ENCODE assay signal across 8 cellular contexts in genomic region chr5:139394123-139394653, GRCh38. TPM values are rescaled to one million over a fixed set of nuclear protein-coding genes. Genes with fewer than 3 reads are reported as not detected.
A peak's percentile ranks its signal among the peaks of the same experiment; 100 is the strongest.
DNase-seq lines count a peak whose midpoint lies in the region; ATAC-seq and TF ChIP-seq lines count a peak whose summit lies in the region.

No MANE protein-coding gene starts in this region.

- H3K4me1 ChIP-seq in cardiac muscle cell (ENCODE audit: low read depth) = no peaks in the 10 kb centered on the region

- peaks cover 45% of the 10 kb centered on the region for H3K4me1 Mint-ChIP-seq in activated T-helper 2 cell treated with anti-CD3 and anti-CD28 coated beads, Interferon-gamma antibody, Interleukin-2, Interleukin-4, amounts not matched to agents 10 μg/mL and 5 μg/mL and 100 μg/mL, durations not matched to agents 14 hours and 24 hours and 36 hours (ENCODE audit: low read depth)

- ATAC-seq in HG03571 (IDR thresholded peaks at IDR 0.05; ENCODE audit: unreplicated experiment) (no peak), GM19328 (IDR thresholded peaks at IDR 0.05; ENCODE audit: unreplicated experiment) (no peak), GM18909 (IDR thresholded peaks at IDR 0.05; ENCODE audit: poor library complexity, unreplicated experiment) (no peak)

- H3K4me3 Mint-ChIP-seq in activated T-helper 2 cell treated with anti-CD3 and anti-CD28 coated beads, Interferon-gamma antibody, Interleukin-2, Interleukin-4, amounts not matched to agents 10 μg/mL and 5 μg/mL and 100 μg/mL, durations not matched to agents 14 hours and 24 hours and 36 hours (ENCODE audit: low read depth) = peak overlapping the region; percentile 96

- TF ChIP-seq CTCF in BJ (IDR thresholded peaks at IDR 0.05; ENCODE audit: insufficient read depth, low read depth, low read length) (peak; percentile 55), cardiac muscle cell (IDR thresholded peaks at IDR 0.05; ENCODE audit: low read depth, low read length) (peak; percentile 62), retinal pigment epithelial cell (conservative IDR thresholded peaks at IDR 0.05; ENCODE audit: low read depth, low read length) (peak; percentile 51)

- peaks cover 58% of the 10 kb centered on the region for H3K36me3 Mint-ChIP-seq in activated T-helper 2 cell treated with anti-CD3 and anti-CD28 coated beads, Interferon-gamma antibody, Interleukin-2, Interleukin-4, amounts not matched to agents 10 μg/mL and 5 μg/mL and 100 μg/mL, durations not matched to agents 14 hours and 24 hours and 36 hours (ENCODE audit: low read depth)

- peaks cover 4% of the 10 kb centered on the region for H3K27me3 ChIP-seq in BJ (ENCODE audit: control insufficient read depth, insufficient read depth, low read length)
- peaks cover 31% of the 10 kb centered on the region for H3K27me3 ChIP-seq in H7 (ENCODE audit: control insufficient read depth, insufficient read depth, low read length)
- peaks cover 11% of the 10 kb centered on the region for H3K27me3 ChIP-seq in cardiac muscle cell

- peak overlapping the region; percentile 35 for H3K27ac ChIP-seq in cardiac muscle cell

- no peaks in the 10 kb centered on the region for H3K27me3 Mint-ChIP-seq in activated T-helper 2 cell treated with anti-CD3 and anti-CD28 coated beads, Interferon-gamma antibody, Interleukin-2, Interleukin-4, amounts not matched to agents 10 μg/mL and 5 μg/mL and 100 μg/mL, durations not matched to agents 14 hours and 24 hours and 36 hours (ENCODE audit: low read depth)

- intact Hi-C loops in activated T-helper 2 cell treated with anti-CD3 and anti-CD28 coated beads, Interferon-gamma antibody, Interleukin-2, Interleukin-4, amounts not matched to agents 10 μg/mL and 5 μg/mL and 100 μg/mL, durations not matched to agents 14 hours and 24 hours and 36 hours (cut with micrococcal nuclease) = loop anchor here (5.0 kb wide), 2 partner anchors 122 to 817 kb away; partner anchors contain the start of gene HSPA9

- CTCF ChIA-PET in BJ (lab: Yijun Ruan, JAX) = interaction anchor here (1.0 kb wide), 1 partner anchor 10 kb away, joined by 3 read pairs; the partner anchor contains the start of gene SPATA24

- H3K4me3 ChIP-seq in BJ (ENCODE audit: low read depth, low read length) (peak overlapping the region; percentile 43), H7 (ENCODE audit: insufficient read depth, low read depth, low read length) (peak overlapping the region; percentile 65), cardiac muscle cell (peak overlapping the region; percentile 32), retinal pigment epithelial cell (ENCODE audit: low read length) (peak overlapping the region; percentile 6)

- no peaks in the 10 kb centered on the region for H3K36me3 ChIP-seq in BJ (ENCODE audit: control insufficient read depth, insufficient read depth, low read length)
- H3K36me3 ChIP-seq in H7 (replicated peaks; ENCODE audit: control insufficient read depth, insufficient read depth, low read length) = no peaks in the 10 kb centered on the region
- H3K36me3 ChIP-seq in cardiac muscle cell = no peaks in the 10 kb centered on the region

- DNase-seq in BJ (ENCODE audit: low read depth) = no peak
- DNase-seq in H7 = peak; percentile 92
- DNase-seq in activated T-helper 2 cell treated with anti-CD3 and anti-CD28 coated beads, Interferon-gamma antibody, Interleukin-2, Interleukin-4, amounts not matched to agents 10 μg/mL and 5 μg/mL and 100 μg/mL, durations not matched to agents 14 hours and 24 hours and 36 hours (ENCODE audit: low spot score) = peak; percentile 54
- peak; percentile 66 to 74 for DNase-seq in cardiac muscle cell (ENCODE audit: low read depth in 1 of 2, low spot score in 1 of 2)
- no peak for DNase-seq in retinal pigment epithelial cell (ENCODE audit: low read depth)

- H3K9me3 Mint-ChIP-seq in activated T-helper 2 cell treated with anti-CD3 and anti-CD28 coated beads, Interferon-gamma antibody, Interleukin-2, Interleukin-4, amounts not matched to agents 10 μg/mL and 5 μg/mL and 100 μg/mL, durations not matched to agents 14 hours and 24 hours and 36 hours = no peaks in the 10 kb centered on the region

- POLR2A ChIA-PET in BJ (lab: Charles Lee) = no interaction called here

- peak overlapping the region; percentile 97 for H3K27ac Mint-ChIP-seq in activated T-helper 2 cell treated with anti-CD3 and anti-CD28 coated beads, Interferon-gamma antibody, Interleukin-2, Interleukin-4, amounts not matched to agents 10 μg/mL and 5 μg/mL and 100 μg/mL, durations not matched to agents 14 hours and 24 hours and 36 hours

- H3K9me3 ChIP-seq in cardiac muscle cell (ENCODE audit: low read depth) = no peaks in the 10 kb centered on the region

RNA-seq across cellular contexts. Expression of gene PROB1, which starts 0.7 kb away (rescaled TPM):
- polyA plus RNA-seq in BJ (2011; rRNA removed) (0.23 and 0.40 TPM in 2 replicates), cardiac muscle cell (15.2 and 20.5 TPM in 2 replicates)
- 0.52 and 0.82 TPM in 2 replicates for polyA minus RNA-seq in BJ (2011; rRNA and poly(A)+ RNA removed)
- total RNA-seq in H7 (2014; rRNA removed; shearing (Covaris generic)) = 1.4 and 1.7 TPM in 2 replicates
- 7.7 and 8.3 TPM in 2 replicates for total RNA-seq in activated T-helper 2 cell treated with anti-CD3 and anti-CD28 coated beads, Interferon-gamma antibody, Interleukin-2, Interleukin-4, amounts not matched to agents 10 μg/mL and 5 μg/mL and 100 μg/mL, durations not matched to agents 14 hours and 24 hours and 36 hours
- 22.2 and 42.5 TPM in 2 replicates for total RNA-seq in cardiac muscle cell

RNA-seq across cellular contexts. Expression of gene MZB1, which starts 4.5 kb away (rescaled TPM):
- polyA plus RNA-seq in BJ (2011; rRNA removed) = not detected in 2 replicates
- 0.10 and 0.33 TPM in 2 replicates for polyA minus RNA-seq in BJ (2011; rRNA and poly(A)+ RNA removed)
- 0.18 TPM in 1 of 2 replicates, not detected in the other for total RNA-seq in H7 (2014; rRNA removed; shearing (Covaris generic))
- total RNA-seq in activated T-helper 2 cell treated with anti-CD3 and anti-CD28 coated beads, Interferon-gamma antibody, Interleukin-2, Interleukin-4, amounts not matched to agents 10 μg/mL and 5 μg/mL and 100 μg/mL, durations not matched to agents 14 hours and 24 hours and 36 hours = 48.3 and 53.6 TPM in 2 replicates
- total RNA-seq in cardiac muscle cell = 2.3 and 5.3 TPM in 2 replicates
- polyA plus RNA-seq in cardiac muscle cell = 1.3 and 4.0 TPM in 2 replicates

RNA-seq across cellular contexts. Expression of gene SPATA24, which starts 9.7 kb away (rescaled TPM):
- polyA plus RNA-seq in BJ (2011; rRNA removed) (3.4 and 4.5 TPM in 2 replicates), cardiac muscle cell (12.8 and 29.0 TPM in 2 replicates)
- polyA minus RNA-seq in BJ (2011; rRNA and poly(A)+ RNA removed) = 0.57 and 2.3 TPM in 2 replicates
- total RNA-seq in H7 (2014; rRNA removed; shearing (Covaris generic)) = 7.7 and 8.6 TPM in 2 replicates
- 4.7 and 4.8 TPM in 2 replicates for total RNA-seq in activated T-helper 2 cell treated with anti-CD3 and anti-CD28 coated beads, Interferon-gamma antibody, Interleukin-2, Interleukin-4, amounts not matched to agents 10 μg/mL and 5 μg/mL and 100 μg/mL, durations not matched to agents 14 hours and 24 hours and 36 hours
- 14.2 and 45.3 TPM in 2 replicates for total RNA-seq in cardiac muscle cell

RNA-seq across cellular contexts. Expression of gene SLC23A1, which starts 11.1 kb away (rescaled TPM):
- polyA plus RNA-seq in BJ (2011; rRNA removed) (not detected in 2 replicates), cardiac muscle cell (0.06 and 0.37 TPM in 2 replicates)
- not detected in 2 replicates for polyA minus RNA-seq in BJ (2011; rRNA and poly(A)+ RNA removed)
- total RNA-seq in H7 (2014; rRNA removed; shearing (Covaris generic)) = not detected in 2 replicates
- 2.1 and 4.2 TPM in 2 replicates for total RNA-seq in activated T-helper 2 cell treated with anti-CD3 and anti-CD28 coated beads, Interferon-gamma antibody, Interleukin-2, Interleukin-4, amounts not matched to agents 10 μg/mL and 5 μg/mL and 100 μg/mL, durations not matched to agents 14 hours and 24 hours and 36 hours
- 0.81 TPM in 1 of 2 replicates, not detected in the other for total RNA-seq in cardiac muscle cell

RNA-seq across cellular contexts. Expression of gene DNAJC18, which starts 45.1 kb away (rescaled TPM):
- polyA plus RNA-seq in BJ (2011; rRNA removed) (5.2 and 9.3 TPM in 2 replicates), cardiac muscle cell (17.4 and 37.2 TPM in 2 replicates)
- polyA minus RNA-seq in BJ (2011; rRNA and poly(A)+ RNA removed) = 4.9 and 5.9 TPM in 2 replicates
- 6.3 and 9.8 TPM in 2 replicates for total RNA-seq in H7 (2014; rRNA removed; shearing (Covaris generic))
- 29.8 and 35.8 TPM in 2 replicates for total RNA-seq in activated T-helper 2 cell treated with anti-CD3 and anti-CD28 coated beads, Interferon-gamma antibody, Interleukin-2, Interleukin-4, amounts not matched to agents 10 μg/mL and 5 μg/mL and 100 μg/mL, durations not matched to agents 14 hours and 24 hours and 36 hours
- 10.0 and 10.1 TPM in 2 replicates for total RNA-seq in cardiac muscle cell

Comparison
In these comparisons a context has a peak if more than half of its experiments do, and no peak if none do; other contexts are left out.
1. DNase-seq: peak in H7 (single experiment), activated T-helper 2 cell treated with anti-CD3 and anti-CD28 coated beads, Interferon-gamma antibody, Interleukin-2, Interleukin-4, amounts not matched to agents 10 μg/mL and 5 μg/mL and 100 μg/mL, durations not matched to agents 14 hours and 24 hours and 36 hours (single experiment) and cardiac muscle cell (2 of 2); none in BJ (single experiment) and retinal pigment epithelial cell (single experiment).
2. H3K4me3 ChIP-seq: peak in every context shown above with its lines; median percentile 65 in H7; 43 in BJ; 32 in cardiac muscle cell; 6 in retinal pigment epithelial cell.
3. Peak in every context shown above with its lines, with median percentiles within 50 percentile points of each other: CTCF ChIP-seq.